1 cellular context compared by ENCODE assay signal in genomic region chr2:11357428-11357972, GRCh38.
A peak's percentile ranks its signal among the peaks of the same experiment; 100 is the strongest.
TF ChIP-seq lines count a peak whose summit lies in the region.

No MANE protein-coding gene starts in this region.

TF ChIP-seq in HepG2, 621 proteins besides CTCF, POLR2A, EP300 and RAD21 (continued from another document and continues in another):
- TF ChIP-seq ZNF296 (CRISPR knock-in tag; conservative IDR thresholded peaks at IDR 0.05), result peak; percentile 76; the same call in 1 of the 2 replicates
- TF ChIP-seq TEF (CRISPR knock-in tag; IDR thresholded peaks at IDR 0.05), result peak; percentile 94
- TF ChIP-seq ZNF749 (CRISPR knock-in tag; IDR thresholded peaks at IDR 0.05; ENCODE audit: borderline replicate concordance), result peak; percentile 89; the same call in 1 of the 2 replicates
- TF ChIP-seq NR3C1 (CRISPR knock-in tag; IDR thresholded peaks at IDR 0.05), result no peak
- TF ChIP-seq ZNF670 (CRISPR knock-in tag; IDR thresholded peaks at IDR 0.05; ENCODE audit: borderline replicate concordance), result peak; percentile 96
- peak; percentile 99 for TF ChIP-seq FOXJ3 (CRISPR knock-in tag; IDR thresholded peaks at IDR 0.05; ENCODE audit: borderline replicate concordance)
- peak; percentile 100 for TF ChIP-seq RARA (CRISPR knock-in tag; IDR thresholded peaks at IDR 0.05)
- TF ChIP-seq, protein P1, sequence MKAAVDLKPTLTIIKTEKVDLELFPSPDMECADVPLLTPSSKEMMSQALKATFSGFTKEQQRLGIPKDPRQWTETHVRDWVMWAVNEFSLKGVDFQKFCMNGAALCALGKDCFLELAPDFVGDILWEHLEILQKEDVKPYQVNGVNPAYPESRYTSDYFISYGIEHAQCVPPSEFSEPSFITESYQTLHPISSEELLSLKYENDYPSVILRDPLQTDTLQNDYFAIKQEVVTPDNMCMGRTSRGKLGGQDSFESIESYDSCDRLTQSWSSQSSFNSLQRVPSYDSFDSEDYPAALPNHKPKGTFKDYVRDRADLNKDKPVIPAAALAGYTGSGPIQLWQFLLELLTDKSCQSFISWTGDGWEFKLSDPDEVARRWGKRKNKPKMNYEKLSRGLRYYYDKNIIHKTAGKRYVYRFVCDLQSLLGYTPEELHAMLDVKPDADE (CRISPR knock-in tag; IDR thresholded peaks at IDR 0.05), result peak; percentile 87; the same call in 1 of the 2 replicates
- TF ChIP-seq ZNF83 (CRISPR knock-in tag; IDR thresholded peaks at IDR 0.05; ENCODE audit: borderline replicate concordance), result peak; percentile 80
- no peak for TF ChIP-seq ZNF674 (CRISPR knock-in tag; IDR thresholded peaks at IDR 0.05; ENCODE audit: low read depth)
- peak; percentile 100 for TF ChIP-seq ZNF414 (CRISPR knock-in tag; IDR thresholded peaks at IDR 0.05)
- peak; percentile 93 for TF ChIP-seq DMAP1 (CRISPR knock-in tag; IDR thresholded peaks at IDR 0.05)
- TF ChIP-seq ELF1 (CRISPR knock-in tag; IDR thresholded peaks at IDR 0.05), result peak; percentile 86
- TF ChIP-seq TBX3 (IDR thresholded peaks at IDR 0.05; ENCODE audit: borderline replicate concordance), result peak; percentile 96
- TF ChIP-seq ZNF609 (CRISPR knock-in tag; IDR thresholded peaks at IDR 0.05; ENCODE audit: borderline replicate concordance), result peak; percentile 99
- no peak; the same call in 1 of the 2 replicates for TF ChIP-seq NFE2 (CRISPR knock-in tag; IDR thresholded peaks at IDR 0.05)
- TF ChIP-seq BRD4 (CRISPR knock-in tag; IDR thresholded peaks at IDR 0.05), result peak; percentile 100
- peak; percentile 99 for TF ChIP-seq KDM3A (CRISPR knock-in tag; IDR thresholded peaks at IDR 0.05; ENCODE audit: low read depth)
- TF ChIP-seq ZNF589 (CRISPR knock-in tag; conservative IDR thresholded peaks at IDR 0.05), result peak; percentile 96
- peak; percentile 88; the same call in 1 of the 2 replicates for TF ChIP-seq ZNF552 (CRISPR knock-in tag; IDR thresholded peaks at IDR 0.05; ENCODE audit: borderline replicate concordance)
- peak; percentile 100 for TF ChIP-seq HDAC2 (CRISPR knock-in tag; IDR thresholded peaks at IDR 0.05)
- peak; percentile 97 for TF ChIP-seq FIP1L1 (IDR thresholded peaks at IDR 0.05; ENCODE audit: borderline replicate concordance, insufficient read depth, low read depth, low read length)
- TF ChIP-seq ZNF329 (CRISPR knock-in tag; IDR thresholded peaks at IDR 0.05; ENCODE audit: low read depth), result peak; percentile 92; the same call in 1 of the 2 replicates
- peak; percentile 96 for TF ChIP-seq ZSCAN20 (CRISPR knock-in tag; IDR thresholded peaks at IDR 0.05; ENCODE audit: borderline replicate concordance)
- TF ChIP-seq, protein P2, sequence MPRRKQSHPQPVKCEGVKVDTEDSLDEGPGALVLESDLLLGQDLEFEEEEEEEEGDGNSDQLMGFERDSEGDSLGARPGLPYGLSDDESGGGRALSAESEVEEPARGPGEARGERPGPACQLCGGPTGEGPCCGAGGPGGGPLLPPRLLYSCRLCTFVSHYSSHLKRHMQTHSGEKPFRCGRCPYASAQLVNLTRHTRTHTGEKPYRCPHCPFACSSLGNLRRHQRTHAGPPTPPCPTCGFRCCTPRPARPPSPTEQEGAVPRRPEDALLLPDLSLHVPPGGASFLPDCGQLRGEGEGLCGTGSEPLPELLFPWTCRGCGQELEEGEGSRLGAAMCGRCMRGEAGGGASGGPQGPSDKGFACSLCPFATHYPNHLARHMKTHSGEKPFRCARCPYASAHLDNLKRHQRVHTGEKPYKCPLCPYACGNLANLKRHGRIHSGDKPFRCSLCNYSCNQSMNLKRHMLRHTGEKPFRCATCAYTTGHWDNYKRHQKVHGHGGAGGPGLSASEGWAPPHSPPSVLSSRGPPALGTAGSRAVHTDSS (CRISPR knock-in tag; conservative IDR thresholded peaks at IDR 0.05), result no peak
- TF ChIP-seq, protein P3, sequence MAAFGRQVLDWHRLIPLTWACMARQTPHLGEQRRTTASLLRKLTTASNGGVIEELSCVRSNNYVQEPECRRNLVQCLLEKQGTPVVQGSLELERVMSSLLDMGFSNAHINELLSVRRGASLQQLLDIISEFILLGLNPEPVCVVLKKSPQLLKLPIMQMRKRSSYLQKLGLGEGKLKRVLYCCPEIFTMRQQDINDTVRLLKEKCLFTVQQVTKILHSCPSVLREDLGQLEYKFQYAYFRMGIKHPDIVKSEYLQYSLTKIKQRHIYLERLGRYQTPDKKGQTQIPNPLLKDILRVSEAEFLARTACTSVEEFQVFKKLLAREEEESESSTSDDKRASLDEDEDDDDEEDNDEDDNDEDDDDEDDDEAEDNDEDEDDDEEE (CRISPR knock-in tag; IDR thresholded peaks at IDR 0.05), result peak; percentile 89
- TF ChIP-seq ZNF264 (CRISPR knock-in tag; IDR thresholded peaks at IDR 0.05), result peak; percentile 98
- peak; percentile 77 for TF ChIP-seq SMC3 (IDR thresholded peaks at IDR 0.05; ENCODE audit: low read length)
- peak; percentile 100 for TF ChIP-seq ZNF501 (CRISPR knock-in tag; IDR thresholded peaks at IDR 0.05)
- TF ChIP-seq, protein P4, sequence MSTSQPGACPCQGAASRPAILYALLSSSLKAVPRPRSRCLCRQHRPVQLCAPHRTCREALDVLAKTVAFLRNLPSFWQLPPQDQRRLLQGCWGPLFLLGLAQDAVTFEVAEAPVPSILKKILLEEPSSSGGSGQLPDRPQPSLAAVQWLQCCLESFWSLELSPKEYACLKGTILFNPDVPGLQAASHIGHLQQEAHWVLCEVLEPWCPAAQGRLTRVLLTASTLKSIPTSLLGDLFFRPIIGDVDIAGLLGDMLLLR (CRISPR knock-in tag; IDR thresholded peaks at IDR 0.05), result no peak
- TF ChIP-seq TFDP1 (CRISPR knock-in tag; IDR thresholded peaks at IDR 0.05; ENCODE audit: borderline replicate concordance), result peak; percentile 93
- peak; percentile 96 for TF ChIP-seq NCOA5 (CRISPR knock-in tag; IDR thresholded peaks at IDR 0.05)
- TF ChIP-seq YEATS4 (CRISPR knock-in tag; IDR thresholded peaks at IDR 0.05; ENCODE audit: borderline replicate concordance), result peak; percentile 99
- peak; percentile 96 for TF ChIP-seq SIX4 (CRISPR knock-in tag; IDR thresholded peaks at IDR 0.05)
- peak; percentile 98 for TF ChIP-seq RFXAP (CRISPR knock-in tag; IDR thresholded peaks at IDR 0.05; ENCODE audit: borderline replicate concordance)
- TF ChIP-seq RARG (CRISPR knock-in tag; IDR thresholded peaks at IDR 0.05; ENCODE audit: low read depth), result 0 out of 2 replicates have a peak, but pooled peaks have one; percentile 4
- peak; percentile 90 for TF ChIP-seq JARID2 (CRISPR knock-in tag; IDR thresholded peaks at IDR 0.05; ENCODE audit: insufficient replicate concordance)
- TF ChIP-seq GABPA (IDR thresholded peaks at IDR 0.05; ENCODE audit: low read depth, low read length), result no peak
- peak; percentile 76 for TF ChIP-seq GABPA (CRISPR knock-in tag; IDR thresholded peaks at IDR 0.05; ENCODE audit: low read depth)
- TF ChIP-seq RCOR2 (CRISPR knock-in tag; IDR thresholded peaks at IDR 0.05), result peak; percentile 100
- peak; percentile 96 for TF ChIP-seq SATB2 (CRISPR knock-in tag; IDR thresholded peaks at IDR 0.05)
- peak; percentile 97 for TF ChIP-seq ZFX (CRISPR knock-in tag; IDR thresholded peaks at IDR 0.05; ENCODE audit: low read depth)
- peak; percentile 64; the same call in 1 of the 2 replicates for TF ChIP-seq ARID3A (IDR thresholded peaks at IDR 0.05; ENCODE audit: low read depth, low read length)
- TF ChIP-seq, protein P5, sequence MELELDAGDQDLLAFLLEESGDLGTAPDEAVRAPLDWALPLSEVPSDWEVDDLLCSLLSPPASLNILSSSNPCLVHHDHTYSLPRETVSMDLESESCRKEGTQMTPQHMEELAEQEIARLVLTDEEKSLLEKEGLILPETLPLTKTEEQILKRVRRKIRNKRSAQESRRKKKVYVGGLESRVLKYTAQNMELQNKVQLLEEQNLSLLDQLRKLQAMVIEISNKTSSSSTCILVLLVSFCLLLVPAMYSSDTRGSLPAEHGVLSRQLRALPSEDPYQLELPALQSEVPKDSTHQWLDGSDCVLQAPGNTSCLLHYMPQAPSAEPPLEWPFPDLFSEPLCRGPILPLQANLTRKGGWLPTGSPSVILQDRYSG (CRISPR knock-in tag; IDR thresholded peaks at IDR 0.05), result peak; percentile 90; the same call in 1 of the 2 replicates
- TF ChIP-seq RBFOX2 (IDR thresholded peaks at IDR 0.05; ENCODE audit: low read depth, low read length), result peak; percentile 77
- peak; percentile 100 for TF ChIP-seq RXRA (CRISPR knock-in tag; IDR thresholded peaks at IDR 0.05)
- peak; percentile 98 for TF ChIP-seq DBP (CRISPR knock-in tag; IDR thresholded peaks at IDR 0.05; ENCODE audit: not compliant biosample characterization)
- peak; percentile 67; the same call in 1 of the 2 replicates for TF ChIP-seq ZNF546 (CRISPR knock-in tag; conservative IDR thresholded peaks at IDR 0.05)
- peak; percentile 95; the same call in 1 of the 2 replicates for TF ChIP-seq KDM5B (CRISPR knock-in tag; IDR thresholded peaks at IDR 0.05; ENCODE audit: borderline replicate concordance)
